8 cellular contexts compared by ENCODE assay signal in the genomic region with DNA sequence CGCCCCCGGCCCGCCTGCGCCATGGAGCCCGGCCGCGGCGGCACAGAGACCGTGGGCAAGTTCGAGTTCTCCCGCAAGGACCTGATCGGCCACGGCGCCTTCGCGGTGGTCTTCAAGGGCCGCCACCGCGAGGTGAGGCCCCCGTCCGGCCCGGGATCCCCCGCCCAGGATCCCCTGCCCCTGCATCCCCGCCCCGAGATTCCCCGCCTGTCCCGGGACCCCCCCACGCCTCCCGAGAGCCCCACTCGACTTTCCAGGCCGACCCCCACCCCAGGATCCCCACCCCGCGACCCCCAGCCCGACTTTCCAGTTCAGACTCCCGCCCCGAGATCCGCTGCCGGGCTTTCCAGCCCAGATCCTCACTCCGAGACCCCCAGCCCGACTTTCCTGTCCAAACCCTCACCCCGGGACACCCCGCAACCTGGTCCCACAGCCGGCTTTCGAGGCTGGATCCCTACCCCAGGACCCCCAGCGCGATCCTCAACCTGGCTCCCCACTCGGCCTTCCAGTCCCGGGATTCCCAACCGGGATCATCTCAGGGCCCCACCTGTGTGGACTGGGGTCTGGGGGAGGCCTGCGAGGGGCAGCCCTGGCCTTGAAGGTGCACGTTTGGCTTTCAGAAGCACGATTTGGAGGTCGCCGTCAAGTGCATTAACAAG. TPM values are rescaled to one million over a fixed set of nuclear protein-coding genes. Genes with fewer than 3 reads are reported as not detected.
DNase-seq lines count a peak whose midpoint lies in the region; ATAC-seq and TF ChIP-seq lines count a peak whose summit lies in the region.

No MANE protein-coding gene starts in this region.

- peaks cover 20% of the 10 kb centered on the region for H3K4me1 ChIP-seq in skeletal muscle satellite cell (ENCODE audit: control insufficient read depth, insufficient read depth, low read length)

- H3K36me3 ChIP-seq in skeletal muscle satellite cell (ENCODE audit: insufficient read depth, low read length) = no peaks in the 10 kb centered on the region

- H3K9ac ChIP-seq in skeletal muscle satellite cell (ENCODE audit: low read depth, low read length) = peak overlapping the region; percentile 82

- H3K27ac ChIP-seq in C4-2B = peak overlapping the region; percentile 93

- H3K4me1 Mint-ChIP-seq in activated T-helper 2 cell treated with anti-CD3 and anti-CD28 coated beads, Interferon-gamma antibody, Interleukin-2, Interleukin-4, amounts not matched to agents 10 μg/mL and 5 μg/mL and 100 μg/mL, durations not matched to agents 14 hours and 24 hours and 36 hours (ENCODE audit: low read depth) = peaks cover 6% of the 10 kb centered on the region

- no peaks in the 10 kb centered on the region for H3K9me3 Mint-ChIP-seq in activated T-helper 2 cell treated with anti-CD3 and anti-CD28 coated beads, Interferon-gamma antibody, Interleukin-2, Interleukin-4, amounts not matched to agents 10 μg/mL and 5 μg/mL and 100 μg/mL, durations not matched to agents 14 hours and 24 hours and 36 hours

- peak overlapping the region; percentile 74 for H3K4me3 ChIP-seq in skeletal muscle satellite cell (ENCODE audit: low read length)

- no peaks in the 10 kb centered on the region for H3K36me3 Mint-ChIP-seq in activated T-helper 2 cell treated with anti-CD3 and anti-CD28 coated beads, Interferon-gamma antibody, Interleukin-2, Interleukin-4, amounts not matched to agents 10 μg/mL and 5 μg/mL and 100 μg/mL, durations not matched to agents 14 hours and 24 hours and 36 hours (ENCODE audit: low read depth)

- H3K4me2 ChIP-seq in skeletal muscle satellite cell (ENCODE audit: low read length) = peak overlapping the region; percentile 97

- no peaks in the 10 kb centered on the region for H3K27me3 ChIP-seq in skeletal muscle satellite cell (ENCODE audit: control insufficient read depth, insufficient read depth, low read length)

- no peak for TF ChIP-seq CTCF in C4-2B (conservative IDR thresholded peaks at IDR 0.05)

- H3K27ac Mint-ChIP-seq in activated T-helper 2 cell treated with anti-CD3 and anti-CD28 coated beads, Interferon-gamma antibody, Interleukin-2, Interleukin-4, amounts not matched to agents 10 μg/mL and 5 μg/mL and 100 μg/mL, durations not matched to agents 14 hours and 24 hours and 36 hours = peak overlapping the region; percentile 72

- ATAC-seq in HG02571 (IDR thresholded peaks at IDR 0.05; ENCODE audit: unreplicated experiment) (peak; percentile 4), left ventricle myocardium superior (no peak)

- H3K9me3 ChIP-seq in skeletal muscle satellite cell (replicated peaks; ENCODE audit: low read length) = no peaks in the 10 kb centered on the region

- no peaks in the 10 kb centered on the region for H3K27me3 Mint-ChIP-seq in activated T-helper 2 cell treated with anti-CD3 and anti-CD28 coated beads, Interferon-gamma antibody, Interleukin-2, Interleukin-4, amounts not matched to agents 10 μg/mL and 5 μg/mL and 100 μg/mL, durations not matched to agents 14 hours and 24 hours and 36 hours (ENCODE audit: low read depth)

- intact Hi-C loops in activated T-helper 2 cell treated with anti-CD3 and anti-CD28 coated beads, Interferon-gamma antibody, Interleukin-2, Interleukin-4, amounts not matched to agents 10 μg/mL and 5 μg/mL and 100 μg/mL, durations not matched to agents 14 hours and 24 hours and 36 hours (cut with micrococcal nuclease) = loop anchor here (1.0 to 10.0 kb wide), 4 partner anchors 34 to 213 kb away; partner anchors contain the start of genes EP400, PUS1 and SFSWAP
- intact Hi-C loops in left ventricle myocardium superior (cut with micrococcal nuclease) = no loop called here

- no peak for DNase-seq in activated T-helper 2 cell treated with anti-CD3 and anti-CD28 coated beads, Interferon-gamma antibody, Interleukin-2, Interleukin-4, amounts not matched to agents 10 μg/mL and 5 μg/mL and 100 μg/mL, durations not matched to agents 14 hours and 24 hours and 36 hours (ENCODE audit: low spot score)
- peak; percentile 43 for DNase-seq in left ventricle myocardium superior
- no peak for DNase-seq in DMS79 treated with DMSO at 0.1 percent for 48 hours (lab: John Stamatoyannopoulos, UW)
- DNase-seq in NCI-H1436 treated with DMSO at 0.1 percent for 48 hours (lab: John Stamatoyannopoulos, UW) = no peak
- no peak for DNase-seq in NOMO-1 (lab: John Stamatoyannopoulos, UW; ENCODE audit: unreplicated experiment in 2 of 2)

- H3K4me3 Mint-ChIP-seq in activated T-helper 2 cell treated with anti-CD3 and anti-CD28 coated beads, Interferon-gamma antibody, Interleukin-2, Interleukin-4, amounts not matched to agents 10 μg/mL and 5 μg/mL and 100 μg/mL, durations not matched to agents 14 hours and 24 hours and 36 hours (ENCODE audit: low read depth) = peak overlapping the region; percentile 81

RNA-seq across cellular contexts. Expression of gene ULK1, which starts 0.7 kb away (rescaled TPM):
- total RNA-seq in activated T-helper 2 cell treated with anti-CD3 and anti-CD28 coated beads, Interferon-gamma antibody, Interleukin-2, Interleukin-4, amounts not matched to agents 10 μg/mL and 5 μg/mL and 100 μg/mL, durations not matched to agents 14 hours and 24 hours and 36 hours = 28.0 and 30.2 TPM in 2 replicates
- 64.0 TPM for total RNA-seq in left ventricle myocardium superior
- total RNA-seq in skeletal muscle satellite cell (2012; rRNA removed) = 4.6 and 4.8 TPM in 2 replicates

RNA-seq across cellular contexts. Expression of gene PUS1, which starts 34.0 kb away (rescaled TPM):
- 71.2 and 79.2 TPM in 2 replicates for total RNA-seq in activated T-helper 2 cell treated with anti-CD3 and anti-CD28 coated beads, Interferon-gamma antibody, Interleukin-2, Interleukin-4, amounts not matched to agents 10 μg/mL and 5 μg/mL and 100 μg/mL, durations not matched to agents 14 hours and 24 hours and 36 hours
- 5.6 TPM for total RNA-seq in left ventricle myocardium superior
- 15.9 and 21.3 TPM in 2 replicates for total RNA-seq in skeletal muscle satellite cell (2012; rRNA removed)

RNA-seq across cellular contexts. Expression of gene EP400, which starts 54.6 kb away (rescaled TPM):
- 57.7 and 58.0 TPM in 2 replicates for total RNA-seq in activated T-helper 2 cell treated with anti-CD3 and anti-CD28 coated beads, Interferon-gamma antibody, Interleukin-2, Interleukin-4, amounts not matched to agents 10 μg/mL and 5 μg/mL and 100 μg/mL, durations not matched to agents 14 hours and 24 hours and 36 hours
- 14.8 TPM for total RNA-seq in left ventricle myocardium superior
- 12.4 and 13.3 TPM in 2 replicates for total RNA-seq in skeletal muscle satellite cell (2012; rRNA removed)

Comparison
In these comparisons a context has a peak if more than half of its experiments do, and no peak if none do; other contexts are left out.
1. RNA of gene PUS1, which starts 34.0 kb away (total RNA-seq): 71.2 to 79.2 TPM in activated T-helper 2 cell treated with anti-CD3 and anti-CD28 coated beads, Interferon-gamma antibody, Interleukin-2, Interleukin-4, amounts not matched to agents 10 μg/mL and 5 μg/mL and 100 μg/mL, durations not matched to agents 14 hours and 24 hours and 36 hours; 5.6 TPM in left ventricle myocardium superior (single experiment); every median in the first group is over 10 times any median in the second.